In the genomic region with DNA sequence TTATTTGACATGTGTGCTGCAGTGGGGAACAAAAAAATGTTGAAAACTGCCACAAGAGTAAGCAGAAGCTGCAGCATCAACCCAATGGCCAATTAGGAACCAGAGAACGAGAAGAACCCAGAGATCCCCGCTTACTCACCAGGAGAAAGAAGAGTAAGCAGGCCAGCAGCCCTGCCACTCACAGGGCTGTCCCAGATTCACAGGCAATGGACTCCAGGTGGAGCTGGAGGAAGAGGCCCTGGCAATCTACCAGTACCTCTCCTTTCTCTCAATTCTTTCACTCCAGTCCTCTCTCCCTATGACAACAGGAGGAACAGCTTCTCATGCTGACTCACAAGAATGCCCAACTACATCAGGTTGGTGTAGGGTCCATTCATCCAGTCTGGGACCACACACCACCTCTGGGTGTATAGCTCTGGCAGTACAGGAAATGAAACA, we compare ENCODE assay signal across 15 cellular contexts. TPM values are rescaled to one million over a fixed set of nuclear protein-coding genes. Genes with fewer than 3 reads are reported as not detected.
DNase-seq lines count a peak whose midpoint lies in the region; ATAC-seq, FAIRE-seq and TF ChIP-seq lines count a peak whose summit lies in the region.
"Had no signal": no experiment of that assay in that cellular context is flagged by ENCODE, and none has a peak within 500 bp of the region (broad histone marks: within the 10 kb centered on the region; RNA-seq: fewer than 3 reads in every experiment).

No MANE protein-coding gene starts in this region.

- no peak overlapping the region for H3K9ac ChIP-seq in BLaER1

- no peak for TF ChIP-seq POLR2A in GM12891 (IDR thresholded peaks at IDR 0.05; ENCODE audit: low read depth, low read length)

- WGBS in pancreas, 2 donors = 95 to 100% methylated on average over 2 of the region's 2 CpGs

- no peaks in the 10 kb centered on the region for H3K36me3 ChIP-seq in BLaER1
- H3K36me3 ChIP-seq in pancreas = no peaks in the 10 kb centered on the region
- H3K36me3 ChIP-seq: transverse colon had no signal

- no peak for FAIRE-seq in pancreas (lab: Jason Lieb, UNC)
- FAIRE-seq in GM12891 (lab: Jason Lieb, UNC) = no peak

- H3K27ac Mint-ChIP-seq in MCF 10A (ENCODE audit: low read depth, unreplicated experiment) (peak overlapping the region; percentile 12), T-cell (no peak overlapping the region)
- H3K27ac Mint-ChIP-seq: dendritic cell treated with granulocyte-macrophage colony-stimulating factor and Interleukin-4, amounts not matched to agents 40 ng/mL and 50 ng/mL, for 4 days; mesothelial cell of epicardium had no signal

- peak; percentile 92 for DNase-seq in HT1080 (ENCODE audit: low read depth)
- DNase-seq in MCF 10A (ENCODE audit: unreplicated experiment) = no peak
- peak; percentile 70 for DNase-seq in kidney tubule cell (ENCODE audit: low spot score)
- DNase-seq in T-cell = no peak
- no peak for DNase-seq in pancreas
- DNase-seq in GM12891 (ENCODE audit: insufficient read length, low spot score) = no peak
- no peak for DNase-seq in GM20000 (ENCODE audit: low spot score)
- DNase-seq: activated naive CD8-positive, alpha-beta T cell treated with anti-CD3 and anti-CD28 coated beads, Interleukin-2, amount 50 U/mL, for 24 hours; activated T-cell treated with anti-CD3 and anti-CD28 coated beads for 4 hours; NCI-H1105; posterior cingulate gyrus; transverse colon had no signal

- H3K4me1 Mint-ChIP-seq in MCF 10A (ENCODE audit: insufficient read depth, unreplicated experiment) (peaks cover 37% of the 10 kb centered on the region), T-cell (peaks cover 0 to 2% (median 0%) of the 10 kb centered on the region in 3 donors)
- H3K4me1 Mint-ChIP-seq: activated naive CD8-positive, alpha-beta T cell treated with anti-CD3 and anti-CD28 coated beads, Interleukin-2, amount 50 U/mL, for 24 hours had no signal

- H3K27me3 Mint-ChIP-seq in MCF 10A (ENCODE audit: insufficient read depth, unreplicated experiment) (no peaks in the 10 kb centered on the region), T-cell (peaks cover 2 to 11% of the 10 kb centered on the region in 2 donors)
- H3K27me3 Mint-ChIP-seq: dendritic cell treated with granulocyte-macrophage colony-stimulating factor and Interleukin-4, amounts not matched to agents 40 ng/mL and 50 ng/mL, for 4 days had no signal

- H3K4me1 ChIP-seq in BLaER1 (peaks cover 31% of the 10 kb centered on the region), pancreas (peaks cover 0 to 10% (median 6%) of the 10 kb centered on the region in 3 donors)

- H3K27ac ChIP-seq in BLaER1 (no peak overlapping the region), pancreas (no peak overlapping the region)

- no peak overlapping the region for H3K4me3 Mint-ChIP-seq in MCF 10A (ENCODE audit: unreplicated experiment)
- no peak overlapping the region for H3K4me3 Mint-ChIP-seq in T-cell
- H3K4me3 Mint-ChIP-seq: activated naive CD8-positive, alpha-beta T cell treated with anti-CD3 and anti-CD28 coated beads, Interleukin-2, amount 50 U/mL, for 24 hours; dendritic cell treated with granulocyte-macrophage colony-stimulating factor and Interleukin-4, amounts not matched to agents 40 ng/mL and 50 ng/mL, for 4 days; mesothelial cell of epicardium had no signal

- TF ChIP-seq CTCF in MCF 10A (IDR thresholded peaks at IDR 0.05; ENCODE audit: unreplicated experiment) (no peak), pancreas (IDR thresholded peaks at IDR 0.05) (no peak), GM20000 (IDR thresholded peaks at IDR 0.05; ENCODE audit: extremely low read depth, missing control alignments) (no peak)

- H3K9me3 ChIP-seq in BLaER1 = no peaks in the 10 kb centered on the region
- no peaks in the 10 kb centered on the region for H3K9me3 ChIP-seq in pancreas
- H3K9me3 ChIP-seq: transverse colon had no signal

- intact Hi-C loops in MCF 10A (cut with micrococcal nuclease) (no loop called here), pancreas (cut with DNase I) (no loop called here)

- CTCF ChIA-PET in MCF 10A (lab: Yijun Ruan, JAX) (interaction anchor here (0.6 to 0.9 kb wide), 2 partner anchors 13 to 134 kb away, joined by 3 to 4 read pairs; no protein-coding TSS in a partner anchor), T-cell (lab: Charles Lee) (no interaction called here)

- H3K4me3 ChIP-seq in BLaER1 (no peak overlapping the region), pancreas (no peak overlapping the region)
- H3K4me3 ChIP-seq: transverse colon had no signal

- H3K9me3 Mint-ChIP-seq in MCF 10A (ENCODE audit: unreplicated experiment) (no peaks in the 10 kb centered on the region), T-cell (no peaks in the 10 kb centered on the region)
- H3K9me3 Mint-ChIP-seq: activated naive CD8-positive, alpha-beta T cell treated with anti-CD3 and anti-CD28 coated beads, Interleukin-2, amount 50 U/mL, for 24 hours; dendritic cell treated with granulocyte-macrophage colony-stimulating factor and Interleukin-4, amounts not matched to agents 40 ng/mL and 50 ng/mL, for 4 days; mesothelial cell of epicardium had no signal

- peak overlapping the region; percentile 8; the same call in 1 of the 2 replicates for H3K4me2 ChIP-seq in BLaER1

- no peaks in the 10 kb centered on the region for H4K20me1 ChIP-seq in BLaER1

- BruUV-seq in MCF 10A (replicated peaks; lab: Mats Ljungman, UMichigan) = no TSS peak

- ATAC-seq in T-cell (replicated peaks in 1 of 4) = no peak
- ATAC-seq in pancreas = no peak
- ATAC-seq: activated naive CD8-positive, alpha-beta T cell treated with anti-CD3 and anti-CD28 coated beads, Interleukin-2, amount 50 U/mL, for 24 hours had no signal

- H3K36me3 Mint-ChIP-seq in MCF 10A (ENCODE audit: insufficient read depth, unreplicated experiment) = no peaks in the 10 kb centered on the region
- H3K36me3 Mint-ChIP-seq in T-cell = no peaks in the 10 kb centered on the region
- H3K36me3 Mint-ChIP-seq: mesothelial cell of epicardium had no signal

- no peaks in the 10 kb centered on the region for H3K27me3 ChIP-seq in BLaER1
- H3K27me3 ChIP-seq in pancreas = no peaks in the 10 kb centered on the region
- H3K27me3 ChIP-seq: transverse colon had no signal

- POLR2A ChIA-PET in MCF 10A (lab: Yijun Ruan, JAX) (interaction anchor here (0.8 to 1.4 kb wide), 4 partner anchors 17 to 246 kb away, joined by 3 read pairs; no protein-coding TSS in a partner anchor), T-cell (lab: Charles Lee) (no interaction called here)

TF ChIP-seq in GM12891, 5 proteins besides CTCF, POLR2A, EP300 and RAD21:
- TF ChIP-seq PAX5 (IDR thresholded peaks at IDR 0.05; ENCODE audit: insufficient read depth, low read length, severe bottlenecking) = no peak
- TF ChIP-seq TAF1 (IDR thresholded peaks at IDR 0.05; ENCODE audit: low read depth, low read length) = no peak
- TF ChIP-seq POLR2AphosphoS5 (IDR thresholded peaks at IDR 0.05; ENCODE audit: low read depth, low read length) = no peak
- no peak for TF ChIP-seq POU2F2 (IDR thresholded peaks at IDR 0.05; ENCODE audit: low read depth, low read length)
- no peak for TF ChIP-seq SPI1 (IDR thresholded peaks at IDR 0.05; ENCODE audit: low read depth, low read length)

RNA-seq across cellular contexts. Expression of gene KIF13A, which starts 19.3 kb away (rescaled TPM):
- total RNA-seq in HT1080 (2014; rRNA removed; shearing (Covaris generic)) = 23.8 and 26.1 TPM in 2 replicates
- 16.9 and 19.9 TPM in 2 replicates for polyA plus RNA-seq in HT1080 (2015; cell fraction: cytosol; rRNA removed)
- 14.9 and 15.5 TPM in 2 replicates for polyA plus RNA-seq in HT1080 (2015; cell fraction: nucleus; rRNA removed)
- 24.1 and 33.5 TPM in 2 replicates for total RNA-seq in MCF 10A (2022)
- 1 to 10 TPM in 2 of 5 donors, under 1 TPM in 3; 0.55 to 2.0 (median 0.92) TPM for total RNA-seq in T-cell
- 10 to 100 TPM; 11.8 to 18.1 (median 12.5) TPM for total RNA-seq in pancreas
- 10 to 100 TPM in 1 of 2 donors, 1 to 10 TPM in 1; 7.3 to 16.2 TPM for polyA plus RNA-seq in pancreas
- 0.69 TPM for polyA plus RNA-seq in GM12891 (2012; ENCODE audit: low read depth, missing spikeins)

Comparison
In these comparisons a context has a peak if more than half of its experiments do, and no peak if none do; other contexts are left out.
1. DNase-seq: peak in HT1080 (single experiment) and kidney tubule cell (single experiment); none in MCF 10A (single experiment), T-cell (0 of 34), pancreas (0 of 6), GM12891 (single experiment) and GM20000 (single experiment).